In the genomic region with DNA sequence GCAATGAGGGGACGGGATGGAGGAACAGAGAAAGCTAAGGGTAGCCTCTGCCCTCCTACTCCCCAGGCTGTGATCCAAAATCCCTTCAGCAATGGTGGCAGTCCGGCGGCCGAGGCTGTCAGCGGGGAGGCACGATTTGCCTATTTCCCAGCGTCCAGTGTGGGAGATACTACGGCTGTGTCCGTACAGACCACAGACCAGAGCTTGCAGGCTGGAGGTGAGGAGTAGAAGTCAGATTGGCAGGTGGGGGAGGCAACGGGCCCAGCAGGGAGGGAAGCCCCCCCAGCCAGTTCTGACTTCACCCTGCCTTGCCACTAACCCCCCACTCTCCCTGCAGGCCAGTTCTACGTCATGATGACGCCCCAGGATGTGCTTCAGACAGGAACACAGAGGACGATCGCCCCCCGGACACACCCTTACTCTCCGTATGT, we compare ENCODE assay signal across 1 cellular context.
TF ChIP-seq lines count a peak whose summit lies in the region.

No MANE protein-coding gene starts in this region.

TF ChIP-seq in HepG2, 621 proteins besides CTCF, POLR2A, EP300 and RAD21:
- TF ChIP-seq, protein P1, sequence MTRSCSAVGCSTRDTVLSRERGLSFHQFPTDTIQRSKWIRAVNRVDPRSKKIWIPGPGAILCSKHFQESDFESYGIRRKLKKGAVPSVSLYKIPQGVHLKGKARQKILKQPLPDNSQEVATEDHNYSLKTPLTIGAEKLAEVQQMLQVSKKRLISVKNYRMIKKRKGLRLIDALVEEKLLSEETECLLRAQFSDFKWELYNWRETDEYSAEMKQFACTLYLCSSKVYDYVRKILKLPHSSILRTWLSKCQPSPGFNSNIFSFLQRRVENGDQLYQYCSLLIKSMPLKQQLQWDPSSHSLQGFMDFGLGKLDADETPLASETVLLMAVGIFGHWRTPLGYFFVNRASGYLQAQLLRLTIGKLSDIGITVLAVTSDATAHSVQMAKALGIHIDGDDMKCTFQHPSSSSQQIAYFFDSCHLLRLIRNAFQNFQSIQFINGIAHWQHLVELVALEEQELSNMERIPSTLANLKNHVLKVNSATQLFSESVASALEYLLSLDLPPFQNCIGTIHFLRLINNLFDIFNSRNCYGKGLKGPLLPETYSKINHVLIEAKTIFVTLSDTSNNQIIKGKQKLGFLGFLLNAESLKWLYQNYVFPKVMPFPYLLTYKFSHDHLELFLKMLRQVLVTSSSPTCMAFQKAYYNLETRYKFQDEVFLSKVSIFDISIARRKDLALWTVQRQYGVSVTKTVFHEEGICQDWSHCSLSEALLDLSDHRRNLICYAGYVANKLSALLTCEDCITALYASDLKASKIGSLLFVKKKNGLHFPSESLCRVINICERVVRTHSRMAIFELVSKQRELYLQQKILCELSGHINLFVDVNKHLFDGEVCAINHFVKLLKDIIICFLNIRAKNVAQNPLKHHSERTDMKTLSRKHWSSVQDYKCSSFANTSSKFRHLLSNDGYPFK (CRISPR knock-in tag; IDR thresholded peaks at IDR 0.05; ENCODE audit: borderline replicate concordance): 0 out of 2 replicates have a peak, but pooled peaks have one; percentile 7
- TF ChIP-seq SP4 (CRISPR knock-in tag; IDR thresholded peaks at IDR 0.05) (no peak), SNAI1 (CRISPR knock-in tag; IDR thresholded peaks at IDR 0.05; ENCODE audit: borderline replicate concordance) (0 out of 2 replicates have a peak, but pooled peaks have one; percentile 18)
